In genomic region chr6:136051140-136051775, GRCh38 we compare ENCODE assay signal across 11 cellular contexts.
A peak's percentile ranks its signal among the peaks of the same experiment; 100 is the strongest.
DNase-seq lines count a peak whose midpoint lies in the region; FAIRE-seq and TF ChIP-seq lines count a peak whose summit lies in the region.
"Had no signal": no experiment of that assay in that cellular context is flagged by ENCODE, and none has a peak within 500 bp of the region (broad histone marks: within the 10 kb centered on the region; RNA-seq: fewer than 3 reads in every experiment).

No MANE protein-coding gene starts in this region.

- TF ChIP-seq CTCF in choroid plexus epithelial cell (conservative IDR thresholded peaks at IDR 0.05; ENCODE audit: low read depth, low read length) (no peak), D721Med (IDR thresholded peaks at IDR 0.05; ENCODE audit: insufficient read depth, missing control alignments) (no peak)

- H2AFZ ChIP-seq in Karpas-422 (ENCODE audit: low read length), result no peak overlapping the region

- peak overlapping the region; percentile 55 to 75 (median 66) for H3K4me2 ChIP-seq in BLaER1 treated with 17β-estradiol and CSF1 and Interleukin-3, amounts not matched to agents 10 nM and 100 nM
- no peak overlapping the region for H3K4me2 ChIP-seq in Karpas-422 (ENCODE audit: low read depth, low read length, poor library complexity, severe bottlenecking)

- H3K79me2 ChIP-seq in Karpas-422 (ENCODE audit: low read length), result no peaks in the 10 kb centered on the region

- H3K9me3 ChIP-seq in BLaER1 treated with 17β-estradiol and CSF1 and Interleukin-3, amounts not matched to agents 10 nM and 100 nM (replicated peaks in 1 of 11), result no peaks in the 10 kb centered on the region; a peak in 1 of 22 replicates
- H3K9me3 ChIP-seq in muscle layer of duodenum (ENCODE audit: control insufficient read depth in 1 of 2, low read length in 2 of 2), result no peaks in the 10 kb centered on the region
- no peaks in the 10 kb centered on the region for H3K9me3 ChIP-seq in Karpas-422 (ENCODE audit: low read length)

- H3K9ac ChIP-seq in BLaER1 treated with 17β-estradiol and CSF1 and Interleukin-3, amounts not matched to agents 10 nM and 100 nM, result peak overlapping the region in 1 of 11 experiments; percentile 23; a peak in 1 of 22 replicates
- H3K9ac ChIP-seq in Karpas-422 (ENCODE audit: low read length), result no peak overlapping the region

- H3K36me3 ChIP-seq in BLaER1 treated with 17β-estradiol and CSF1 and Interleukin-3, amounts not matched to agents 10 nM and 100 nM, result no peaks in the 10 kb centered on the region
- H3K36me3 ChIP-seq in muscle layer of duodenum (ENCODE audit: control insufficient read depth in 1 of 2, insufficient read depth in 2 of 2, low read length in 2 of 2), result no peaks in the 10 kb centered on the region
- H3K36me3 ChIP-seq in Karpas-422 (ENCODE audit: insufficient read depth, low read length), result no peaks in the 10 kb centered on the region

- DNase-seq in M059J (ENCODE audit: low read depth), result peak; percentile 51
- DNase-seq in choroid plexus epithelial cell (ENCODE audit: low read depth), result peak; percentile 93
- no peak for DNase-seq in KG1 (lab: John Stamatoyannopoulos, UW)
- no peak for DNase-seq in D721Med (ENCODE audit: insufficient read length, low spot score)
- no peak for DNase-seq in NCI-H1930 (lab: John Stamatoyannopoulos, UW)
- DNase-seq in Karpas-422, result no peak
- DNase-seq: activated effector memory CD4-positive, alpha-beta T cell treated with Interleukin-2 at 50 U/mL for 16 hours; NCI-H510A; stimulated activated CD4-positive, alpha-beta T cell treated with anti-CD3 and anti-CD28 coated beads, Interleukin-4, amount 100 ng/mL, for 24 hours had no signal

- H3K27ac ChIP-seq in BLaER1 treated with 17β-estradiol and CSF1 and Interleukin-3, amounts not matched to agents 10 nM and 100 nM, result peak overlapping the region in 9 of 11 experiments; percentile 3 to 61 (median 36); a peak in 9 of 22 replicates
- H3K27ac ChIP-seq in muscle layer of duodenum (ENCODE audit: low read length) (peak overlapping the region; percentile 49), Karpas-422 (ENCODE audit: low read length) (no peak overlapping the region)

- no peaks in the 10 kb centered on the region for H3K27me3 ChIP-seq in BLaER1 treated with 17β-estradiol and CSF1 and Interleukin-3, amounts not matched to agents 10 nM and 100 nM
- H3K27me3 ChIP-seq in muscle layer of duodenum (ENCODE audit: low read depth, low read length), result no peaks in the 10 kb centered on the region
- H3K27me3 ChIP-seq in Karpas-422 (ENCODE audit: low read length), result no peaks in the 10 kb centered on the region

- no peaks in the 10 kb centered on the region for H3K9me2 ChIP-seq in Karpas-422 (replicated peaks; ENCODE audit: insufficient read depth, low read length)

- H3K4me1 ChIP-seq in BLaER1 treated with 17β-estradiol and CSF1 and Interleukin-3, amounts not matched to agents 10 nM and 100 nM, result peaks cover 13 to 32% (median 16%) of the 10 kb centered on the region in 10 experiments
- H3K4me1 ChIP-seq in muscle layer of duodenum (ENCODE audit: control insufficient read depth in 1 of 2, insufficient read depth in 2 of 2, low read length in 2 of 2), result peaks cover 0 to 12% of the 10 kb centered on the region in 2 donors
- H3K4me1 ChIP-seq in Karpas-422 (ENCODE audit: low read length), result no peaks in the 10 kb centered on the region

- no peak overlapping the region for H3K4me3 ChIP-seq in BLaER1 treated with 17β-estradiol and CSF1 and Interleukin-3, amounts not matched to agents 10 nM and 100 nM
- H3K4me3 ChIP-seq in choroid plexus epithelial cell (ENCODE audit: low read depth, low read length), result no peak overlapping the region
- peak overlapping the region; percentile 6 to 27 for H3K4me3 ChIP-seq in muscle layer of duodenum (ENCODE audit: low read depth in 1 of 2, low read length in 2 of 2)
- H3K4me3 ChIP-seq in Karpas-422 (ENCODE audit: low read length), result no peak overlapping the region

- no peak for FAIRE-seq in D721Med (lab: Jason Lieb, UNC)

- no peaks in the 10 kb centered on the region for H4K20me1 ChIP-seq in BLaER1 treated with 17β-estradiol and CSF1 and Interleukin-3, amounts not matched to agents 10 nM and 100 nM
- no peaks in the 10 kb centered on the region for H4K20me1 ChIP-seq in Karpas-422 (ENCODE audit: insufficient read depth, low read depth, low read length)

Comparison
In these comparisons a context has a peak if more than half of its experiments do, and no peak if none do; other contexts are left out.
1. H3K4me3 ChIP-seq: peak in muscle layer of duodenum (2 of 2); none in BLaER1 treated with 17β-estradiol and CSF1 and Interleukin-3, amounts not matched to agents 10 nM and 100 nM (0 of 10), choroid plexus epithelial cell (single experiment) and Karpas-422 (single experiment).
2. DNase-seq: peak in M059J (single experiment) and choroid plexus epithelial cell (single experiment); none in KG1 (single experiment), D721Med (single experiment), NCI-H1930 (0 of 2) and Karpas-422 (single experiment).